18 cellular contexts compared by ENCODE assay signal in the genomic region with DNA sequence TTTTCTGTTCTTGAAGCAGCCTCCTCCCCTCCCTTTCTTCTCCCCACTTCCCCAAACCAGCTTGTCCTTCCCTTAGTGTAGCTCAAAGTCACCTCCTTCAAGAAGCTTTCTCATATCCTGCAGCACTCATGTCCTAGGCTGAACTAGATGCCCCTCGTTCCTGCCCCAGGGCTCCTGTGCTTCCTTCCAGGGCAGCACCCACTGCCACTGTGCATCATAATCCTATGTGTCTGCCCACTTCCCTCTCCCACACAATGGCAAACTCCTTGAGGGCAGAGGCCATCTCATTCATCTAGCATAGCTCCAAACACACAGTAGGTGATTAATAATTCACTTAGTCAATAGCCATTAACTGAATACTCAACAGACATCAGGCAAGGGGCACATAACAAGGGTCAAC.
"Had no signal": no experiment of that assay in that cellular context is flagged by ENCODE, and none has a peak within 500 bp of the region (broad histone marks: within the 10 kb centered on the region; RNA-seq: fewer than 3 reads in every experiment).

No MANE protein-coding gene starts in this region.

- H3K4me1 ChIP-seq: pancreas, parathyroid adenoma, prostate gland, psoas muscle, right atrium auricular region, right lobe of liver, sigmoid colon, spleen had no signal

- H3K36me3 ChIP-seq: neural progenitor cell, neutrophil, ovary, pancreas, prostate gland, right atrium auricular region, right lobe of liver, sigmoid colon, spleen had no signal

- H3K4me2 ChIP-seq: neural progenitor cell, smooth muscle cell had no signal

- H2AFZ ChIP-seq: neural progenitor cell, parathyroid adenoma had no signal

- H3K9ac ChIP-seq: neural progenitor cell, parathyroid adenoma had no signal

- H3K27ac ChIP-seq: neural progenitor cell, neutrophil, ovary, pancreas, parathyroid adenoma, prostate gland, psoas muscle, right atrium auricular region, right lobe of liver, sigmoid colon, skin epidermis, spleen had no signal

- H3K9me3 ChIP-seq: neutrophil, ovary, pancreas, prostate gland, psoas muscle, right lobe of liver, spleen had no signal

- ATAC-seq: naive thymus-derived CD8-positive, alpha-beta T cell; natural killer cell; natural killer cell treated with Interleukin-12 subunit alpha and Interleukin-12 subunit beta and Interleukin-15 and Interleukin-18, amount 100 ng/mL, for 72 hours; pancreas; psoas muscle; right cardiac atrium; sciatic nerve had no signal

- H3K27me3 ChIP-seq: ovary, right lobe of liver had no signal

- H3K79me2 ChIP-seq: parathyroid adenoma had no signal

- H3K4me3 ChIP-seq: neural progenitor cell, ovary, pancreas, prostate gland, psoas muscle, right atrium auricular region, right lobe of liver, sigmoid colon, skin epidermis, smooth muscle cell, spleen had no signal
